ENCODE assay signal across 1 cellular context in genomic region chr11:518463-519202, GRCh38.
A peak's percentile ranks its signal among the peaks of the same experiment; 100 is the strongest.
TF ChIP-seq lines count a peak whose summit lies in the region.

No MANE protein-coding gene starts in this region.

TF ChIP-seq in K562, 482 proteins besides CTCF, POLR2A, EP300 and RAD21 (continued from another document and continues in another):
- TF ChIP-seq ZNF318 (IDR thresholded peaks at IDR 0.05; ENCODE audit: borderline replicate concordance in 1 of 2, low read depth in 1 of 2) (no peak), RUNX1 (IDR thresholded peaks at IDR 0.05; ENCODE audit: low read depth) (no peak), HCFC1 (IDR thresholded peaks at IDR 0.05; ENCODE audit: low read depth, low read length) (peak; percentile 58), SP2 (IDR thresholded peaks at IDR 0.05; ENCODE audit: extremely low read depth, low read depth, low read length, poor library complexity, severe bottlenecking) (no peak), HEY1 (CRISPR knock-in tag; IDR thresholded peaks at IDR 0.05; ENCODE audit: borderline replicate concordance) (no peak), KLF10 (CRISPR knock-in tag; IDR thresholded peaks at IDR 0.05) (no peak), THRB (CRISPR knock-in tag; conservative IDR thresholded peaks at IDR 0.05) (no peak), ARID3B (CRISPR knock-in tag; IDR thresholded peaks at IDR 0.05; ENCODE audit: borderline replicate concordance) (no peak), KHSRP (IDR thresholded peaks at IDR 0.05) (no peak), ZNF695 (CRISPR knock-in tag; IDR thresholded peaks at IDR 0.05) (no peak), LEF1 (IDR thresholded peaks at IDR 0.05) (no peak), HDAC8 (tag; IDR thresholded peaks at IDR 0.05) (0 out of 2 replicates have a peak, but pooled peaks have one; percentile 60), ETS2 (tag; IDR thresholded peaks at IDR 0.05; ENCODE audit: borderline replicate concordance, poor library complexity, severe bottlenecking) (no peak), PRDM10 (IDR thresholded peaks at IDR 0.05; ENCODE audit: partially characterized antibody) (peak; percentile 55), FOS (IDR thresholded peaks at IDR 0.05; ENCODE audit: extremely low read depth, insufficient read length) (no peak), TGIF2 (CRISPR knock-in tag; IDR thresholded peaks at IDR 0.05) (no peak), IRF2 (CRISPR knock-in tag; IDR thresholded peaks at IDR 0.05) (no peak), RBM39 (optimal IDR thresholded peaks at IDR 0.05; ENCODE audit: low read depth, low read length) (no peak), ZNF146 (CRISPR knock-in tag; IDR thresholded peaks at IDR 0.05; ENCODE audit: unreplicated experiment) (no peak), PTBP1 (IDR thresholded peaks at IDR 0.05; ENCODE audit: low read depth, low read length) (no peak), ZNF512 (tag; IDR thresholded peaks at IDR 0.05) (no peak), NFXL1 (CRISPR knock-in tag; IDR thresholded peaks at IDR 0.05) (no peak), ZNF75A (CRISPR knock-in tag; IDR thresholded peaks at IDR 0.05) (no peak), PRMT5 (CRISPR knock-in tag; IDR thresholded peaks at IDR 0.05) (no peak), SMAD4 (CRISPR knock-in tag; conservative IDR thresholded peaks at IDR 0.05) (peak; percentile 96), HMG20B (CRISPR knock-in tag; IDR thresholded peaks at IDR 0.05) (no peak), HMBOX1 (IDR thresholded peaks at IDR 0.05) (no peak), ZNF778 (CRISPR knock-in tag; IDR thresholded peaks at IDR 0.05) (no peak), RERE (CRISPR knock-in tag; IDR thresholded peaks at IDR 0.05; ENCODE audit: borderline replicate concordance) (no peak), IRF1 (CRISPR knock-in tag; IDR thresholded peaks at IDR 0.05; ENCODE audit: borderline replicate concordance) (peak; percentile 23; the same call in 1 of the 2 replicates), POLR2AphosphoS2 (IDR thresholded peaks at IDR 0.05; ENCODE audit: low read length) (no peak), ZC3H4 (CRISPR knock-in tag; IDR thresholded peaks at IDR 0.05; ENCODE audit: borderline replicate concordance) (no peak), NFIX (CRISPR knock-in tag; IDR thresholded peaks at IDR 0.05; ENCODE audit: low read depth) (no peak), GABPB2 (CRISPR knock-in tag; conservative IDR thresholded peaks at IDR 0.05) (no peak), FOXM1 (IDR thresholded peaks at IDR 0.05; ENCODE audit: low read depth) (no peak), FOXM1 (CRISPR knock-in tag; IDR thresholded peaks at IDR 0.05; ENCODE audit: low read depth) (peak; percentile 88)
